31 cellular contexts compared by ENCODE assay signal in the genomic region with DNA sequence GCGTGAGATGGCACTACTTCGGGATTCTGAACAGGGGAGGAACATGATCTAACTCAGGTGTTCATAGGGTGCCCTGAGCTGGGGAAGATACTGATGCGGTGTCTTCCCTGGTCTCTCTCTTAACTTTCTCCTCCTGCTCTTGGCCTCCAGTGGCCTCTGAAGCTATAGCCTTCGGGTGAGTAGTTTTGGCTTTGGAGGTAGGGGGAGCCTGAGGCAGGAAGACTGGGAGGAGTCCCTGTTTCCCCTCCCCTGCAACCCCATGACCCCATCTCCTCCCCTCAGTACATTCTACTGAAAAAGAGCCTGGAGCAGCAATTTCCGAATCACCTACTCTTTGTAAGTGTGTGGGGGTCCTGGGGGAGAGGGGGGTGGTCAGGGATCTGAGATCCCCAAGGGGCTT. TPM values are rescaled to one million over a fixed set of nuclear protein-coding genes. Genes with fewer than 3 reads are reported as not detected.
DNase-seq lines count a peak whose midpoint lies in the region; ATAC-seq, FAIRE-seq and TF ChIP-seq lines count a peak whose summit lies in the region.
"Had no signal": no experiment of that assay in that cellular context is flagged by ENCODE, and none has a peak within 500 bp of the region (broad histone marks: within the 10 kb centered on the region; RNA-seq: fewer than 3 reads in every experiment).

No MANE protein-coding gene starts in this region.

- TF ChIP-seq CTCF in Loucy (conservative IDR thresholded peaks at IDR 0.05; ENCODE audit: low read length) (no peak), H1 (IDR thresholded peaks at IDR 0.05; ENCODE audit: control extremely low read depth in 1 of 3, insufficient read depth in 1 of 3, low read depth in 1 of 3, low read length in 3 of 3) (0 out of 4 replicates have a peak, but pooled peaks of 1 of the 3 experiments have one; percentile 5), nephron (IDR thresholded peaks at IDR 0.05; ENCODE audit: unreplicated experiment in 3 of 3) (no peak)

- H3K18ac ChIP-seq in H1 (ENCODE audit: extremely low read depth, low read length), result no peak overlapping the region

- CTCF ChIA-PET in H1 (lab: Charles Lee; ENCODE audit: partially characterized antibody), result interaction anchor here (0.6 to 10.7 kb wide), 11 partner anchors 8 to 273 kb away, joined by 3 to 101 read pairs (median 4); partner anchors contain the start of gene EID2B

- H3K27me3 Mint-ChIP-seq in nephron (ENCODE audit: low read depth), result peaks cover 55% of the 10 kb centered on the region

- no peak for ATAC-seq in HG03432 (IDR thresholded peaks at IDR 0.05; ENCODE audit: unreplicated experiment)
- ATAC-seq: activated CD8-positive, alpha-beta T cell treated with anti-CD3 and anti-CD28 coated beads for 36 hours; right cardiac atrium had no signal

- H3K56ac ChIP-seq in H1 (replicated peaks; ENCODE audit: insufficient read length, low read depth, low read length), result no peak overlapping the region

- H3K4me2 ChIP-seq in Loucy (ENCODE audit: low read depth, low read length, poor library complexity, severe bottlenecking), result no peak overlapping the region
- H3K4me2 ChIP-seq in H1 (ENCODE audit: insufficient read depth in 1 of 2, low read depth in 2 of 2, low read length in 2 of 2), result peak overlapping the region; percentile 29 to 35; a peak in 2 of 4 replicates

- H4K8ac ChIP-seq in H1 (ENCODE audit: extremely low read depth, insufficient read depth, low read length), result no peak overlapping the region

- H2BK12ac ChIP-seq in H1 (ENCODE audit: low read depth, low read length), result no peak overlapping the region

- H3K27ac Mint-ChIP-seq in nephron, result peak overlapping the region; percentile 69 to 97 (median 96)
- H3K27ac Mint-ChIP-seq: activated CD8-positive, alpha-beta T cell treated with anti-CD3 and anti-CD28 coated beads for 36 hours; activated naive CD8-positive, alpha-beta T cell treated with anti-CD3 and anti-CD28 coated beads, Interleukin-2, amount 10 ng/mL, durations not matched to agents 7 days and 5 days; T-helper 1 cell treated with Interleukin-12 subunit alpha and Interleukin-12 subunit beta and Interleukin-4 antibody, amounts not matched to agents 30 μg/mL and 1 μg/mL, for 36 hours had no signal

- no peak for TF ChIP-seq POLR2A in H1 (IDR thresholded peaks at IDR 0.05; ENCODE audit: control extremely low read depth in 1 of 2, low read depth in 2 of 2, low read length in 2 of 2)
- TF ChIP-seq POLR2A in GM12892 (IDR thresholded peaks at IDR 0.05; ENCODE audit: low read depth, low read length), result no peak

- no peak overlapping the region for H3K14ac ChIP-seq in H1 (ENCODE audit: insufficient read length)

- H3K79me1 ChIP-seq in H1 (ENCODE audit: low read depth, low read length), result peaks cover 10% of the 10 kb centered on the region

- POLR2A ChIA-PET in H1 (lab: Charles Lee; ENCODE audit: partially characterized antibody), result interaction anchor here (0.7 to 3.0 kb wide), 19 partner anchors 10 to 182 kb away, joined by 3 to 18 read pairs (median 4); partner anchors contain the start of genes DLL3, EID2B, MED29 and PAF1

- no peak overlapping the region for H2BK5ac ChIP-seq in H1 (ENCODE audit: low read depth, low read length)

- no peaks in the 10 kb centered on the region for H3K9me3 Mint-ChIP-seq in nephron
- H3K9me3 Mint-ChIP-seq: activated CD8-positive, alpha-beta T cell treated with anti-CD3 and anti-CD28 coated beads for 36 hours; activated naive CD8-positive, alpha-beta T cell treated with anti-CD3 and anti-CD28 coated beads, Interleukin-2, amount 10 ng/mL, durations not matched to agents 7 days and 5 days; T-helper 1 cell treated with Interleukin-12 subunit alpha and Interleukin-12 subunit beta and Interleukin-4 antibody, amounts not matched to agents 30 μg/mL and 1 μg/mL, for 36 hours had no signal

- no peak overlapping the region for H2AK5ac ChIP-seq in H1 (ENCODE audit: low read depth, low read length)

- H3K27ac ChIP-seq in H1 (ENCODE audit: low read depth, low read length), result 0 out of 2 replicates have a peak overlapping the region, but pooled peaks have one; percentile 18
- H3K27ac ChIP-seq: ascending aorta, cardiac muscle cell, colonic mucosa, SK-N-MC had no signal

- peaks cover 10% of the 10 kb centered on the region; the same call in 1 of the 2 replicates for H3K23me2 ChIP-seq in H1 (ENCODE audit: low read depth, low read length)

- H3F3A ChIP-seq in Loucy (ENCODE audit: low read depth), result no peaks in the 10 kb centered on the region

- no peak for TF ChIP-seq EP300 in H1 (IDR thresholded peaks at IDR 0.05; ENCODE audit: borderline replicate concordance in 1 of 2, low read depth in 2 of 2, low read length in 2 of 2)

- WGBS in H1 (ENCODE audit: extremely low coverage in 1 of 2, insufficient coverage in 1 of 2, insufficient read length in 1 of 2, insufficient replicate concordance in 2 of 2, low coverage in 1 of 2, low lambda C conversion rate in 2 of 2, missing lambda C conversion rate in 1 of 2), 2 experiments, result 75% methylated on average over 5 of the region's 5 CpGs; no CpG with 5 or more reads in 1 of the 2 experiments

- H2BK15ac ChIP-seq in H1 (ENCODE audit: low read length), result no peak overlapping the region

- no peaks in the 10 kb centered on the region for H3K9me3 ChIP-seq in Loucy (ENCODE audit: insufficient read depth, low read depth, low read length)
- H3K9me3 ChIP-seq in H1 (ENCODE audit: insufficient read depth in 2 of 2, low read depth in 1 of 2, low read length in 1 of 2), result no peaks in the 10 kb centered on the region
- H3K9me3 ChIP-seq: ascending aorta, colonic mucosa had no signal

- H3K23ac ChIP-seq in H1 (ENCODE audit: insufficient read length), result no peak overlapping the region

- no peaks in the 10 kb centered on the region for H3K79me2 ChIP-seq in Loucy (ENCODE audit: insufficient read depth, low read length)
- H3K79me2 ChIP-seq in H1 (ENCODE audit: control insufficient read depth in 1 of 2, insufficient read depth in 2 of 2, low read length in 2 of 2), result peaks cover 0 to 7% of the 10 kb centered on the region in 2 experiments; a peak in 3 of 4 replicates

- no peaks in the 10 kb centered on the region for H4K20me1 ChIP-seq in Loucy (ENCODE audit: insufficient read depth, low read length, poor library complexity, severe bottlenecking)
- peaks cover 2 to 4% of the 10 kb centered on the region in 2 experiments for H4K20me1 ChIP-seq in H1 (replicated peaks in 1 of 2; ENCODE audit: control insufficient read depth in 1 of 2, insufficient read depth in 2 of 2, low read length in 2 of 2)

- H3K4me3 ChIP-seq in Loucy (ENCODE audit: low read length, poor library complexity, severe bottlenecking), result no peak overlapping the region
- peak overlapping the region in 1 of 4 experiments; percentile 26; a peak in 1 of 8 replicates for H3K4me3 ChIP-seq in H1 (ENCODE audit: extremely low read depth in 1 of 4, insufficient read depth in 2 of 4, low read depth in 3 of 4, low read length in 4 of 4)
- H3K4me3 ChIP-seq: ascending aorta, cardiac muscle cell, colonic mucosa, lung, SK-N-MC had no signal

- no peak overlapping the region for H2BK20ac ChIP-seq in H1 (ENCODE audit: low read length)

- H3K4me1 ChIP-seq in Loucy (ENCODE audit: insufficient read depth, low read length, poor library complexity, severe bottlenecking), result no peaks in the 10 kb centered on the region
- peaks cover 0 to 11% (median 5%) of the 10 kb centered on the region in 4 experiments; a peak in 6 of 7 replicates for H3K4me1 ChIP-seq in H1 (replicated peaks in 1 of 4; ENCODE audit: control insufficient read depth in 3 of 4, insufficient read depth in 4 of 4, low read length in 3 of 4)
- H3K4me1 ChIP-seq: colonic mucosa had no signal

- H2AFZ ChIP-seq in Loucy (ENCODE audit: low read length), result peak overlapping the region; percentile 30; the same call in 1 of the 2 replicates
- no peak overlapping the region for H2AFZ ChIP-seq in H1 (ENCODE audit: low read length)

- H3K27me3 ChIP-seq in Loucy (ENCODE audit: insufficient read depth, low read length, poor library complexity, severe bottlenecking) (no peaks in the 10 kb centered on the region), H1 (replicated peaks in 1 of 4; ENCODE audit: control insufficient read depth in 3 of 4, extremely low read depth in 1 of 4, insufficient read depth in 3 of 4, low read length in 3 of 4) (peaks cover 0 to 2% (median 0%) of the 10 kb centered on the region in 4 experiments; a peak in 2 of 7 replicates)

- H3K36me3 ChIP-seq in Loucy (ENCODE audit: insufficient read depth, low read length) (no peaks in the 10 kb centered on the region), H1 (ENCODE audit: control insufficient read depth in 2 of 4, insufficient read depth in 4 of 4, low read length in 3 of 4) (peaks cover 2 to 13% (median 3%) of the 10 kb centered on the region in 4 experiments; a peak in 3 of 8 replicates)
- H3K36me3 ChIP-seq: ascending aorta, cardiac muscle cell, colonic mucosa had no signal

- no peaks in the 10 kb centered on the region for H3K4me1 Mint-ChIP-seq in nephron

- no peak overlapping the region for H3K4ac ChIP-seq in H1 (replicated peaks; ENCODE audit: insufficient read length, low read depth, low read length)

- no peak for TF ChIP-seq RAD21 in H1 (IDR thresholded peaks at IDR 0.05 in 1 of 2, conservative IDR thresholded peaks at IDR 0.05 in 1 of 2; ENCODE audit: low read depth in 2 of 2, low read length in 2 of 2)

- no peak overlapping the region for H2BK120ac ChIP-seq in H1 (replicated peaks; ENCODE audit: low read depth, low read length)

- no peaks in the 10 kb centered on the region for H3K9me2 ChIP-seq in Loucy (replicated peaks; ENCODE audit: low read depth, low read length)

- DNase-seq in ELF-1 (ENCODE audit: low read depth, low spot score) (peak; percentile 50), H1 (ENCODE audit: low read depth in 1 of 2, low spot score in 2 of 2) (no peak), GM12892 (ENCODE audit: insufficient read length) (no peak), OCI-M2 (lab: John Stamatoyannopoulos, UW; ENCODE audit: unreplicated experiment) (no peak)
- no peak for DNase-seq in stimulated activated CD4-positive, alpha-beta T cell treated with anti-CD3 and anti-CD28 coated beads, Interleukin-2, amount 100 ng/mL, for 24 hours
- DNase-seq: activated CD4-positive, alpha-beta T cell treated with anti-CD3 and anti-CD28 coated beads for 1 hour; activated CD8-positive, alpha-beta T cell treated with anti-CD3 and anti-CD28 coated beads for 36 hours; activated naive CD8-positive, alpha-beta T cell treated with anti-CD3 and anti-CD28 coated beads, Interleukin-2, amount 10 ng/mL, durations not matched to agents 7 days and 5 days; activated T-cell treated with anti-CD3 and anti-CD28 coated beads for 4 hours; C1 segment of cervical spinal cord; colonic mucosa; effector CD8-positive, alpha-beta T cell; NCI-H146; NCI-H524 treated with DMSO at 0.1 percent for 48 hours; NK-92 treated with Interleukin-12 subunit alpha and Interleukin-12 subunit beta, amount 100 ng/mL, for 24 hours; right cardiac atrium; stimulated activated CD4-positive, alpha-beta T cell treated with anti-CD3 and anti-CD28 coated beads, Interleukin-4, amount 100 ng/mL, for 1 hour had no signal

- no peaks in the 10 kb centered on the region for H3K36me3 Mint-ChIP-seq in nephron (ENCODE audit: low read depth)

- FAIRE-seq in H1 (lab: Jason Lieb, UNC) (no peak), GM12892 (lab: Jason Lieb, UNC) (no peak)
- FAIRE-seq: HTR-8/SVneo had no signal

- H3K9ac ChIP-seq in Loucy (ENCODE audit: low read depth, low read length, poor library complexity, severe bottlenecking), result no peak overlapping the region
- no peak overlapping the region for H3K9ac ChIP-seq in H1 (replicated peaks in 1 of 4; ENCODE audit: extremely low read depth in 1 of 4, low read depth in 3 of 4, low read length in 3 of 4)

- H4K91ac ChIP-seq in H1 (replicated peaks; ENCODE audit: insufficient read length, low read length), result no peak overlapping the region

- no peak overlapping the region for H4K5ac ChIP-seq in H1 (ENCODE audit: insufficient read length, low read depth, low read length)

- peak overlapping the region; percentile 45 to 71 (median 69) for H3K4me3 Mint-ChIP-seq in nephron
- H3K4me3 Mint-ChIP-seq: activated CD8-positive, alpha-beta T cell treated with anti-CD3 and anti-CD28 coated beads for 36 hours; activated naive CD8-positive, alpha-beta T cell treated with anti-CD3 and anti-CD28 coated beads, Interleukin-2, amount 10 ng/mL, durations not matched to agents 7 days and 5 days; T-helper 1 cell treated with Interleukin-12 subunit alpha and Interleukin-12 subunit beta and Interleukin-4 antibody, amounts not matched to agents 30 μg/mL and 1 μg/mL, for 36 hours had no signal

RNA-seq across cellular contexts. Expression of gene SELENOV, which starts 3.5 kb away (rescaled TPM):
- total RNA-seq in H1 (2021; fragmentation: NEBNext Ultra II Directional; extraction: Animal tissue kit (Norgen Biotek cat#: 25700)), result 8.4 and 11.0 TPM in 2 replicates
- polyA plus RNA-seq in H1 (2011; rRNA removed), result 10.7 and 21.8 TPM in 2 replicates
- 11.5 TPM for polyA plus RNA-seq in H1 (2011; cell fraction: cytosol; rRNA removed)
- polyA plus RNA-seq in H1 (2011; cell fraction: nucleus; rRNA removed), result 27.1 TPM
- 9.8 to 12.5 TPM (median 11.4 TPM) in 4 replicates for polyA plus RNA-seq in H1 (2012, experiment 1 of 2)
- 9.3 TPM for polyA plus RNA-seq in H1 (2012, experiment 2 of 2)
- polyA plus RNA-seq in H1 (2013, experiment 1 of 2), result 23.6 TPM
- polyA plus RNA-seq in H1 (2013, experiment 2 of 2), result 19.1 TPM
- polyA minus RNA-seq in H1 (2011; rRNA and poly(A)+ RNA removed), result 1.2 and 2.0 TPM in 2 replicates
- polyA minus RNA-seq in H1 (2011; cell fraction: cytosol; rRNA and poly(A)+ RNA removed), result 4.4 TPM
- polyA minus RNA-seq in H1 (2011; cell fraction: nucleus; rRNA and poly(A)+ RNA removed), result 16.2 TPM
- not detected for polyA plus RNA-seq in GM12892 (2012; ENCODE audit: missing spikeins)
- total RNA-seq: activated CD8-positive, alpha-beta T cell treated with anti-CD3 and anti-CD28 coated beads for 36 hours; activated naive CD8-positive, alpha-beta T cell treated with anti-CD3 and anti-CD28 coated beads, Interleukin-2, amount 10 ng/mL, durations not matched to agents 7 days and 5 days; ascending aorta; colonic mucosa; H4; lung; mucosa of gallbladder; right cardiac atrium; RPMI7951 had no signal
- polyA plus RNA-seq: AG04450, lung, right cardiac atrium, urinary bladder had no signal

RNA-seq across cellular contexts. Expression of gene EID2B, which starts 14.2 kb away (rescaled TPM):
- total RNA-seq in H1 (2021; fragmentation: NEBNext Ultra II Directional; extraction: Animal tissue kit (Norgen Biotek cat#: 25700)), result 2.4 and 3.4 TPM in 2 replicates
- polyA plus RNA-seq in H1 (2011; rRNA removed), result 2.1 and 11.3 TPM in 2 replicates
- polyA plus RNA-seq in H1 (2011; cell fraction: cytosol; rRNA removed), result 3.4 TPM
- polyA plus RNA-seq in H1 (2011; cell fraction: nucleus; rRNA removed), result 2.6 TPM
- polyA plus RNA-seq in H1 (2012, experiment 1 of 2), result 1.5 to 2.6 TPM (median 1.8 TPM) in 4 replicates
- polyA plus RNA-seq in H1 (2012, experiment 2 of 2), result 1.3 TPM
- 3.8 TPM for polyA plus RNA-seq in H1 (2013, experiment 1 of 2)
- 3.0 TPM for polyA plus RNA-seq in H1 (2013, experiment 2 of 2)
- polyA minus RNA-seq in H1 (2011; rRNA and poly(A)+ RNA removed), result 0.93 and 2.3 TPM in 2 replicates
- 0.95 TPM for polyA minus RNA-seq in H1 (2011; cell fraction: cytosol; rRNA and poly(A)+ RNA removed)
- 1.5 TPM for polyA minus RNA-seq in H1 (2011; cell fraction: nucleus; rRNA and poly(A)+ RNA removed)
- 6.8 TPM for polyA plus RNA-seq in GM12892 (2012; ENCODE audit: missing spikeins)
- total RNA-seq: ascending aorta had no signal

RNA-seq across cellular contexts. Expression of gene DLL3, which starts 19.7 kb away (rescaled TPM):
- 11.3 and 12.2 TPM in 2 replicates for total RNA-seq in H1 (2021; fragmentation: NEBNext Ultra II Directional; extraction: Animal tissue kit (Norgen Biotek cat#: 25700))
- polyA plus RNA-seq in H1 (2011; rRNA removed), result 13.8 and 16.6 TPM in 2 replicates
- 10.9 TPM for polyA plus RNA-seq in H1 (2011; cell fraction: cytosol; rRNA removed)
- polyA plus RNA-seq in H1 (2011; cell fraction: nucleus; rRNA removed), result 13.1 TPM
- 4.0 to 10.2 TPM (median 8.6 TPM) in 4 replicates for polyA plus RNA-seq in H1 (2012, experiment 1 of 2)
- polyA plus RNA-seq in H1 (2012, experiment 2 of 2), result 6.7 TPM
- polyA plus RNA-seq in H1 (2013, experiment 1 of 2), result 63.8 TPM
- 53.9 TPM for polyA plus RNA-seq in H1 (2013, experiment 2 of 2)
- polyA minus RNA-seq in H1 (2011; rRNA and poly(A)+ RNA removed), result 1.2 and 1.6 TPM in 2 replicates
- 4.3 TPM for polyA minus RNA-seq in H1 (2011; cell fraction: cytosol; rRNA and poly(A)+ RNA removed)
- polyA minus RNA-seq in H1 (2011; cell fraction: nucleus; rRNA and poly(A)+ RNA removed), result 3.9 TPM
- 0.38 TPM for polyA plus RNA-seq in GM12892 (2012; ENCODE audit: missing spikeins)
- total RNA-seq: ascending aorta, colonic mucosa, lung, mucosa of gallbladder, right cardiac atrium, urinary bladder had no signal
- polyA plus RNA-seq: urinary bladder had no signal

RNA-seq across cellular contexts. Expression of gene EID2, which starts 21.5 kb away (rescaled TPM):
- 29.6 and 29.9 TPM in 2 replicates for total RNA-seq in H1 (2021; fragmentation: NEBNext Ultra II Directional; extraction: Animal tissue kit (Norgen Biotek cat#: 25700))
- polyA plus RNA-seq in H1 (2011; rRNA removed), result 7.6 and 7.8 TPM in 2 replicates
- 15.5 TPM for polyA plus RNA-seq in H1 (2011; cell fraction: cytosol; rRNA removed)
- polyA plus RNA-seq in H1 (2011; cell fraction: nucleus; rRNA removed), result 8.9 TPM
- polyA plus RNA-seq in H1 (2012, experiment 1 of 2), result 19.2 to 23.4 TPM (median 19.8 TPM) in 4 replicates
- 7.5 TPM for polyA plus RNA-seq in H1 (2012, experiment 2 of 2)
- 24.5 TPM for polyA plus RNA-seq in H1 (2013, experiment 1 of 2)
- 23.5 TPM for polyA plus RNA-seq in H1 (2013, experiment 2 of 2)
- 3.8 and 4.0 TPM in 2 replicates for polyA minus RNA-seq in H1 (2011; rRNA and poly(A)+ RNA removed)
- 9.8 TPM for polyA minus RNA-seq in H1 (2011; cell fraction: cytosol; rRNA and poly(A)+ RNA removed)
- 7.2 TPM for polyA minus RNA-seq in H1 (2011; cell fraction: nucleus; rRNA and poly(A)+ RNA removed)
- polyA plus RNA-seq in GM12892 (2012; ENCODE audit: missing spikeins), result 6.4 TPM

RNA-seq across cellular contexts. Expression of gene TIMM50, which starts 37.8 kb away (rescaled TPM):
- total RNA-seq in H1 (2021; fragmentation: NEBNext Ultra II Directional; extraction: Animal tissue kit (Norgen Biotek cat#: 25700)), result 153 and 155 TPM in 2 replicates
- 187 and 217 TPM in 2 replicates for polyA plus RNA-seq in H1 (2011; rRNA removed)
- polyA plus RNA-seq in H1 (2011; cell fraction: cytosol; rRNA removed), result 162 TPM
- polyA plus RNA-seq in H1 (2011; cell fraction: nucleus; rRNA removed), result 233 TPM
- polyA plus RNA-seq in H1 (2012, experiment 1 of 2), result 147 to 197 TPM (median 169 TPM) in 4 replicates
- polyA plus RNA-seq in H1 (2012, experiment 2 of 2), result 251 TPM
- 125 TPM for polyA plus RNA-seq in H1 (2013, experiment 1 of 2)
- 123 TPM for polyA plus RNA-seq in H1 (2013, experiment 2 of 2)
- 121 and 126 TPM in 2 replicates for polyA minus RNA-seq in H1 (2011; rRNA and poly(A)+ RNA removed)
- 92.0 TPM for polyA minus RNA-seq in H1 (2011; cell fraction: cytosol; rRNA and poly(A)+ RNA removed)
- 71.7 TPM for polyA minus RNA-seq in H1 (2011; cell fraction: nucleus; rRNA and poly(A)+ RNA removed)
- 72.3 TPM for polyA plus RNA-seq in GM12892 (2012; ENCODE audit: missing spikeins)
